ENCODE assay signal across 29 cellular contexts in genomic region chr16:1900452-1900774, GRCh38. TPM values are rescaled to one million over a fixed set of nuclear protein-coding genes. Genes with fewer than 3 reads are reported as not detected.
DNase-seq lines count a peak whose midpoint lies in the region; TF ChIP-seq lines count a peak whose summit lies in the region.
"Had no signal": no experiment of that assay in that cellular context is flagged by ENCODE, and none has a peak within 500 bp of the region (broad histone marks: within the 10 kb centered on the region; RNA-seq: fewer than 3 reads in every experiment).

No MANE protein-coding gene starts in this region.

- intact Hi-C loops in OCI-LY7 (cut with micrococcal nuclease; ENCODE audit: unreplicated experiment), result no loop called here

- peak overlapping the region; percentile 86 for H3K27ac Mint-ChIP-seq in progenitor cell of endocrine pancreas
- H3K27ac Mint-ChIP-seq: activated naive CD8-positive, alpha-beta T cell treated with anti-CD3 and anti-CD28 coated beads, Interleukin-2, amount 50 U/mL, for 24 hours; brain; naive thymus-derived CD4-positive, alpha-beta T cell had no signal

- H3K27ac ChIP-seq in epithelial cell of prostate (peak overlapping the region; percentile 36), OCI-LY7 (ENCODE audit: low read depth, low read length, poor library complexity, severe bottlenecking) (no peak overlapping the region)
- H3K27ac ChIP-seq: esophagus muscularis mucosa, HL-60, Peyer's patch, stomach, tibial nerve had no signal

- H3K9me3 ChIP-seq in OCI-LY7 (ENCODE audit: low read length), result no peaks in the 10 kb centered on the region
- H3K9me3 ChIP-seq: esophagus muscularis mucosa, HAP-1, Peyer's patch, stomach, tibial nerve had no signal

- no peaks in the 10 kb centered on the region for H3K79me2 ChIP-seq in OCI-LY7 (ENCODE audit: insufficient read depth, low read depth, low read length)

- no peak overlapping the region for H3K4me2 ChIP-seq in OCI-LY7 (ENCODE audit: low read length)

- no peak overlapping the region for H3K4me3 ChIP-seq in OCI-LY7 (ENCODE audit: low read depth, low read length, poor library complexity, severe bottlenecking)
- H3K4me3 ChIP-seq: esophagus muscularis mucosa, HAP-1, Peyer's patch, stomach, tibial nerve had no signal

- CTCF ChIA-PET in OCI-LY7 (lab: Charles Lee; ENCODE audit: unreplicated experiment), result no interaction called here

- H3K27me3 Mint-ChIP-seq in progenitor cell of endocrine pancreas, result peaks cover 24% of the 10 kb centered on the region

- BruUV-seq in OCI-LY7 (replicated peaks; lab: Mats Ljungman, UMichigan), result no TSS peak

- H3K4me1 Mint-ChIP-seq in progenitor cell of endocrine pancreas (ENCODE audit: low read depth), result peaks cover 24% of the 10 kb centered on the region
- H3K4me1 Mint-ChIP-seq: activated naive CD8-positive, alpha-beta T cell treated with anti-CD3 and anti-CD28 coated beads, Interleukin-2, amount 50 U/mL, for 24 hours; brain; naive thymus-derived CD4-positive, alpha-beta T cell had no signal

- peak; percentile 87 for DNase-seq in DMS79 treated with DMSO at 0.1 percent for 48 hours (lab: John Stamatoyannopoulos, UW)
- no peak for DNase-seq in DMS79 (lab: John Stamatoyannopoulos, UW)
- DNase-seq in NCI-H510A treated with DMSO at 0.1 percent for 48 hours (lab: John Stamatoyannopoulos, UW), result peak; percentile 89
- DNase-seq in epithelial cell of prostate (ENCODE audit: low read depth, low spot score), result no peak
- no peak for DNase-seq in progenitor cell of endocrine pancreas (ENCODE audit: low spot score, unreplicated experiment)
- no peak for DNase-seq in OCI-LY7 (ENCODE audit: low spot score)
- DNase-seq in HT-29 (ENCODE audit: low spot score), result no peak
- no peak for DNase-seq in EL
- DNase-seq: 8988T; activated CD4-positive, alpha-beta T cell treated with anti-CD3 and anti-CD28 coated beads, Interleukin-2, amount 50 U/mL, for 48 hours; activated CD4-positive, CD25-positive, alpha-beta regulatory T cell; activated effector memory CD4-positive, alpha-beta T cell treated with Interleukin-2 at 50 U/mL for 16 hours; activated naive CD8-positive, alpha-beta T cell treated with anti-CD3 and anti-CD28 coated beads, Interleukin-2, amount 50 U/mL, for 24 hours; effector CD8-positive, alpha-beta T cell; kidney glomerular epithelial cell; mesendoderm; naive thymus-derived CD4-positive, alpha-beta T cell; NCI-H2227 treated with DMSO at 0.1 percent for 48 hours; T-helper 9 cell had no signal

- POLR2A ChIA-PET in OCI-LY7 (lab: Charles Lee), result no interaction called here

- H3K36me3 Mint-ChIP-seq in progenitor cell of endocrine pancreas (ENCODE audit: insufficient read depth), result no peaks in the 10 kb centered on the region
- H3K36me3 Mint-ChIP-seq: brain; naive thymus-derived CD4-positive, alpha-beta T cell had no signal

- H3K4me3 Mint-ChIP-seq in progenitor cell of endocrine pancreas (ENCODE audit: low read depth), result peak overlapping the region; percentile 14
- H3K4me3 Mint-ChIP-seq: activated naive CD8-positive, alpha-beta T cell treated with anti-CD3 and anti-CD28 coated beads, Interleukin-2, amount 50 U/mL, for 24 hours; brain; naive thymus-derived CD4-positive, alpha-beta T cell had no signal

- H2AFZ ChIP-seq in OCI-LY7 (ENCODE audit: low read length), result no peak overlapping the region

- no peaks in the 10 kb centered on the region for H4K20me1 ChIP-seq in OCI-LY7 (ENCODE audit: insufficient read depth, low read length)

- no peaks in the 10 kb centered on the region for H3K4me1 ChIP-seq in OCI-LY7 (ENCODE audit: insufficient read depth, low read length, poor library complexity, severe bottlenecking)
- H3K4me1 ChIP-seq: esophagus muscularis mucosa, HAP-1, Peyer's patch had no signal

- H3K9me3 Mint-ChIP-seq in progenitor cell of endocrine pancreas (ENCODE audit: low read depth), result no peaks in the 10 kb centered on the region
- H3K9me3 Mint-ChIP-seq: activated naive CD8-positive, alpha-beta T cell treated with anti-CD3 and anti-CD28 coated beads, Interleukin-2, amount 50 U/mL, for 24 hours; naive thymus-derived CD4-positive, alpha-beta T cell had no signal

- H3K9me2 ChIP-seq in OCI-LY7 (ENCODE audit: insufficient read depth, low read length), result no peaks in the 10 kb centered on the region

- TF ChIP-seq CTCF in progenitor cell of endocrine pancreas (IDR thresholded peaks at IDR 0.05; ENCODE audit: unreplicated experiment) (no peak), OCI-LY7 (conservative IDR thresholded peaks at IDR 0.05; ENCODE audit: low read length) (no peak)

- no peaks in the 10 kb centered on the region for H3K36me3 ChIP-seq in OCI-LY7 (ENCODE audit: insufficient read depth, low read length)
- H3K36me3 ChIP-seq: esophagus muscularis mucosa, HAP-1, Peyer's patch, stomach, tibial nerve had no signal

RNA-seq across cellular contexts. Expression of gene HS3ST6, which starts 17.8 kb away (rescaled TPM):
- total RNA-seq in progenitor cell of endocrine pancreas (0.46 TPM in 1 of 2 replicates, not detected in the other), OCI-LY7 (2022) (not detected in 2 replicates)
- not detected in 2 replicates for total RNA-seq in OCI-LY7 (2014; rRNA removed; shearing (Covaris generic))
- not detected in 2 replicates for total RNA-seq in HT-29 (2014; rRNA removed; shearing (Covaris generic))
- total RNA-seq: esophagus muscularis mucosa; frontal cortex; naive thymus-derived CD4-positive, alpha-beta T cell; osteocyte; Peyer's patch; right cardiac atrium; stomach; tibial nerve had no signal

RNA-seq across cellular contexts. Expression of gene MEIOB, which starts 28.4 kb away (rescaled TPM):
- total RNA-seq in progenitor cell of endocrine pancreas, result not detected in 2 replicates
- total RNA-seq in OCI-LY7 (2014; rRNA removed; shearing (Covaris generic)), result not detected in 2 replicates
- not detected in 2 replicates for total RNA-seq in OCI-LY7 (2022)
- total RNA-seq in HT-29 (2014; rRNA removed; shearing (Covaris generic)), result not detected in 2 replicates
- total RNA-seq: esophagus muscularis mucosa; naive thymus-derived CD4-positive, alpha-beta T cell; Peyer's patch; right cardiac atrium; stomach; tibial nerve had no signal

RNA-seq across cellular contexts. Expression of gene MSRB1, which starts 42.6 kb away (rescaled TPM):
- total RNA-seq in progenitor cell of endocrine pancreas (28.5 and 28.9 TPM in 2 replicates), OCI-LY7 (2022) (17.6 and 18.0 TPM in 2 replicates)
- total RNA-seq in OCI-LY7 (2014; rRNA removed; shearing (Covaris generic)), result 5.2 and 9.0 TPM in 2 replicates
- 31.7 and 35.7 TPM in 2 replicates for total RNA-seq in HT-29 (2014; rRNA removed; shearing (Covaris generic))

RNA-seq across cellular contexts. Expression of gene RPL3L, which starts 54.1 kb away (rescaled TPM):
- total RNA-seq in progenitor cell of endocrine pancreas (not detected in 2 replicates), OCI-LY7 (2022) (0.63 and 0.72 TPM in 2 replicates)
- 0.35 TPM in 1 of 2 replicates, not detected in the other for total RNA-seq in OCI-LY7 (2014; rRNA removed; shearing (Covaris generic))
- total RNA-seq in HT-29 (2014; rRNA removed; shearing (Covaris generic)), result not detected in 2 replicates
- total RNA-seq: esophagus muscularis mucosa; frontal cortex; naive thymus-derived CD4-positive, alpha-beta T cell; Peyer's patch; stomach; tibial nerve had no signal

RNA-seq across cellular contexts. Expression of gene NDUFB10, which starts 58.9 kb away (rescaled TPM):
- total RNA-seq in progenitor cell of endocrine pancreas (96.9 and 105 TPM in 2 replicates), OCI-LY7 (2022) (180 and 201 TPM in 2 replicates)
- total RNA-seq in OCI-LY7 (2014; rRNA removed; shearing (Covaris generic)), result 240 and 317 TPM in 2 replicates
- 415 and 426 TPM in 2 replicates for total RNA-seq in HT-29 (2014; rRNA removed; shearing (Covaris generic))

Comparison
In these comparisons a context has a peak if more than half of its experiments do, and no peak if none do; other contexts are left out.
1. DNase-seq: peak in DMS79 treated with DMSO at 0.1 percent for 48 hours (single experiment) and NCI-H510A treated with DMSO at 0.1 percent for 48 hours (single experiment); none in DMS79 (single experiment), epithelial cell of prostate (single experiment), progenitor cell of endocrine pancreas (single experiment), OCI-LY7 (single experiment), HT-29 (single experiment) and EL (single experiment).